ENCODE assay signal across 19 cellular contexts in the genomic region with DNA sequence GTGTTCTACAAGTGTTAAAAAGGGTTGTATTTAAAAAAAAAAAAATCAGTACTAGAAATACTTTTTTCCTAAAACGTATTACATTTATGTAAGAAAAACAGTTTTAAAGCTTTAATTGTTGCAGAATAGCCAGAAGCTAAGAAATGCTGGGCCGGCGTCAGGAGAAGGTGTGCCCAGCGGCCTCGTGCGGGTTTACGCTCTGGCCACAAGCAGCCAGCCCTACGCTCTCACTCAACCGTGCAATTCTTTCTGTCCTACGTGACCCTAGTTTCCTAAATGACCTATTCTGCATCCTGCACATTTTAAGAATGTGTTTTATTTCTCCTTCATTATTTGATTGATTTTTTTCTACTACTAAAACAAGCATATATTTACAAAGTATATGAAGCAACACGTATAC.
DNase-seq lines count a peak whose midpoint lies in the region; ATAC-seq, FAIRE-seq and TF ChIP-seq lines count a peak whose summit lies in the region.
"Had no signal": no experiment of that assay in that cellular context is flagged by ENCODE, and none has a peak within 500 bp of the region (broad histone marks: within the 10 kb centered on the region; RNA-seq: fewer than 3 reads in every experiment).

No MANE protein-coding gene starts in this region.

- no peak overlapping the region for H3K4me2 ChIP-seq in HepG2 (ENCODE audit: low read depth, low read length)
- H3K4me2 ChIP-seq: KMS-11 had no signal

- BruUV-seq in HepG2 (replicated peaks; lab: Mats Ljungman, UMichigan), result no TSS peak

- in situ Hi-C loops in gastrocnemius medialis (cut with MboI; ENCODE audit: low sequenced_read_pairs in 4 of 4) (no loop called here), HepG2 (cut with HindIII; ENCODE audit: extremely low pct_ligation_motif_present, low pct_unique_long_range_greater_than_20kb) (no loop called here)

- peak overlapping the region; percentile 97 for H3K27ac Mint-ChIP-seq in activated CD4-positive, alpha-beta T cell treated with anti-CD3 and anti-CD28 coated beads, Interleukin-2, amount 10 ng/mL, durations not matched to agents 24 days and 14 days
- peak overlapping the region; percentile 83 for H3K27ac Mint-ChIP-seq in central memory CD8-positive, alpha-beta T cell (ENCODE audit: low read depth)

- peaks cover 19% of the 10 kb centered on the region for H3K36me3 Mint-ChIP-seq in activated CD4-positive, alpha-beta T cell treated with anti-CD3 and anti-CD28 coated beads, Interleukin-2, amount 10 ng/mL, durations not matched to agents 24 days and 14 days (ENCODE audit: low read depth)
- peaks cover 40% of the 10 kb centered on the region for H3K36me3 Mint-ChIP-seq in central memory CD8-positive, alpha-beta T cell (ENCODE audit: insufficient read depth)

- TF ChIP-seq EP300 in HepG2 (IDR thresholded peaks at IDR 0.05; ENCODE audit: low read depth in 2 of 2, low read length in 2 of 2), result no peak
- TF ChIP-seq EP300 in HepG2 (CRISPR knock-in tag; IDR thresholded peaks at IDR 0.05; ENCODE audit: borderline replicate concordance), result no peak

- H3K27ac ChIP-seq in gastrocnemius medialis (peak overlapping the region; percentile 13 to 78 (median 73)), HepG2 (ENCODE audit: extremely low read length, insufficient read depth, low read length) (no peak overlapping the region)
- H3K27ac ChIP-seq: KMS-11 had no signal

- H2AFZ ChIP-seq in HepG2 (ENCODE audit: low read length), result no peak overlapping the region

- H3K4me3 ChIP-seq in gastrocnemius medialis, result peak overlapping the region in 1 of 4 donors; percentile 5
- no peak overlapping the region for H3K4me3 ChIP-seq in HepG2 (replicated peaks in 1 of 3; ENCODE audit: insufficient read depth in 1 of 3, low read depth in 2 of 3, low read length in 3 of 3)
- H3K4me3 ChIP-seq: lung, skin epidermis, tibial nerve had no signal

- intact Hi-C loops in activated CD4-positive, alpha-beta T cell treated with anti-CD3 and anti-CD28 coated beads, Interleukin-2, amount 10 ng/mL, durations not matched to agents 24 days and 14 days (cut with micrococcal nuclease), result no loop called here
- intact Hi-C loops in gastrocnemius medialis (cut with DNase I; ENCODE audit: low total_unique reads) (loop anchor here (2.0 to 5.0 kb wide), 3 partner anchors 21 to 121 kb away; no protein-coding TSS in a partner anchor), HepG2 (cut with micrococcal nuclease; ENCODE audit: unreplicated experiment) (no loop called here)

- no peak for ATAC-seq in central memory CD8-positive, alpha-beta T cell (replicated peaks; ENCODE audit: extremely low read depth, poor library complexity, severe bottlenecking)
- ATAC-seq in gastrocnemius medialis (no peak), HepG2 (no peak)

- 98% methylated on average over 11 of the region's 11 CpGs for WGBS in HepG2 (ENCODE audit: low lambda C conversion rate)

- no peaks in the 10 kb centered on the region for H3K27me3 Mint-ChIP-seq in activated CD4-positive, alpha-beta T cell treated with anti-CD3 and anti-CD28 coated beads, Interleukin-2, amount 10 ng/mL, durations not matched to agents 24 days and 14 days
- no peaks in the 10 kb centered on the region for H3K27me3 Mint-ChIP-seq in central memory CD8-positive, alpha-beta T cell

- H3K4me1 ChIP-seq in gastrocnemius medialis (peaks cover 99% of the 10 kb centered on the region in 2 donors), HepG2 (ENCODE audit: insufficient read depth, low read length) (peaks cover 24% of the 10 kb centered on the region)

- TF ChIP-seq CTCF in gastrocnemius medialis (IDR thresholded peaks at IDR 0.05 in 4 of 5, conservative IDR thresholded peaks at IDR 0.05 in 1 of 5), result no peak
- TF ChIP-seq CTCF in HepG2 (CRISPR knock-in tag; IDR thresholded peaks at IDR 0.05), result no peak

- H3K4me1 Mint-ChIP-seq in activated CD4-positive, alpha-beta T cell treated with anti-CD3 and anti-CD28 coated beads, Interleukin-2, amount 10 ng/mL, durations not matched to agents 24 days and 14 days, result peaks cover 61% of the 10 kb centered on the region
- H3K4me1 Mint-ChIP-seq in central memory CD8-positive, alpha-beta T cell, result peaks cover 90% of the 10 kb centered on the region

- DNase-seq in activated CD4-positive, alpha-beta T cell treated with anti-CD3 and anti-CD28 coated beads, Interleukin-2, amount 10 ng/mL, durations not matched to agents 24 days and 14 days, result no peak
- no peak for DNase-seq in activated CD4-positive, alpha-beta T cell treated with anti-CD3 and anti-CD28 coated beads, Interleukin-2, amount 50 U/mL, for 48 hours
- peak; percentile 54 for DNase-seq in M059J (ENCODE audit: low read depth)
- DNase-seq in central memory CD8-positive, alpha-beta T cell (ENCODE audit: low spot score in 2 of 2), result no peak
- no peak for DNase-seq in gastrocnemius medialis
- no peak for DNase-seq in HepG2 (ENCODE audit: low spot score)
- DNase-seq in islet precursor cell, result no peak
- no peak for DNase-seq in Ammon's horn (ENCODE audit: low spot score)
- DNase-seq: erythroblast, hippocampal formation, NCI-H1930, NCI-H82, nucleus accumbens, SIG-M5 had no signal

- TF ChIP-seq RAD21 in HepG2 (CRISPR knock-in tag; IDR thresholded peaks at IDR 0.05), result no peak

- H3K36me3 ChIP-seq in gastrocnemius medialis (no peaks in the 10 kb centered on the region), HepG2 (replicated peaks in 1 of 2; ENCODE audit: control insufficient read depth in 1 of 2, insufficient read depth in 2 of 2, low read length in 2 of 2) (no peaks in the 10 kb centered on the region; a peak in 1 of 5 replicates)
- H3K36me3 ChIP-seq: tibial nerve had no signal

- no peak overlapping the region for H3K9ac ChIP-seq in HepG2 (ENCODE audit: insufficient read depth, low read depth, low read length)
- H3K9ac ChIP-seq: KMS-11 had no signal

- TF ChIP-seq POLR2A in gastrocnemius medialis (IDR thresholded peaks at IDR 0.05), result no peak
- TF ChIP-seq POLR2A in HepG2 (IDR thresholded peaks at IDR 0.05; ENCODE audit: insufficient read depth in 1 of 2, low read depth in 2 of 2, low read length in 2 of 2), result no peak

- POLR2A ChIA-PET in HepG2 (lab: Yijun Ruan, JAX), result no interaction called here

- peaks cover 51% of the 10 kb centered on the region for H4K20me1 ChIP-seq in HepG2 (ENCODE audit: insufficient read depth, low read length)

- H3K79me2 ChIP-seq in HepG2 (ENCODE audit: insufficient read depth, low read length), result peaks cover 26% of the 10 kb centered on the region

- no peaks in the 10 kb centered on the region for H3K9me3 ChIP-seq in gastrocnemius medialis
- no peaks in the 10 kb centered on the region for H3K9me3 ChIP-seq in HepG2 (ENCODE audit: low read length)
- H3K9me3 ChIP-seq: tibial nerve had no signal

- CTCF ChIA-PET in HepG2 (lab: Yijun Ruan, JAX; ENCODE audit: low intra/inter-chr PET ratio, low total read pairs), result no interaction called here

- no peak for FAIRE-seq in HepG2 (lab: Jason Lieb, UNC)
- FAIRE-seq: A204.1 had no signal

- no peaks in the 10 kb centered on the region for H3K27me3 ChIP-seq in gastrocnemius medialis
- H3K27me3 ChIP-seq in HepG2 (ENCODE audit: control insufficient read depth in 1 of 2, insufficient read depth in 2 of 2, low read length in 2 of 2), result no peaks in the 10 kb centered on the region
- H3K27me3 ChIP-seq: tibial nerve had no signal

- no peak overlapping the region for H3K4me3 Mint-ChIP-seq in activated CD4-positive, alpha-beta T cell treated with anti-CD3 and anti-CD28 coated beads, Interleukin-2, amount 10 ng/mL, durations not matched to agents 24 days and 14 days
- H3K4me3 Mint-ChIP-seq in central memory CD8-positive, alpha-beta T cell, result peak overlapping the region; percentile 54

- peaks cover 5% of the 10 kb centered on the region for H3K9me3 Mint-ChIP-seq in activated CD4-positive, alpha-beta T cell treated with anti-CD3 and anti-CD28 coated beads, Interleukin-2, amount 10 ng/mL, durations not matched to agents 24 days and 14 days
- H3K9me3 Mint-ChIP-seq in central memory CD8-positive, alpha-beta T cell, result no peaks in the 10 kb centered on the region

TF ChIP-seq in HepG2, 621 proteins besides CTCF, POLR2A, EP300 and RAD21 (continues in another document):
- TF ChIP-seq HNRNPL (IDR thresholded peaks at IDR 0.05; ENCODE audit: low read depth, low read length) (no peak), ELF3 (CRISPR knock-in tag; IDR thresholded peaks at IDR 0.05) (no peak), HNRNPUL1 (IDR thresholded peaks at IDR 0.05; ENCODE audit: low read depth, low read length) (no peak), MED8 (CRISPR knock-in tag; IDR thresholded peaks at IDR 0.05; ENCODE audit: insufficient replicate concordance) (no peak), ADNP (CRISPR knock-in tag; IDR thresholded peaks at IDR 0.05) (no peak), ZBTB8A (CRISPR knock-in tag; IDR thresholded peaks at IDR 0.05; ENCODE audit: borderline replicate concordance, low read depth) (no peak), ATF4 (CRISPR knock-in tag; IDR thresholded peaks at IDR 0.05) (no peak), ZBTB7B (CRISPR knock-in tag; IDR thresholded peaks at IDR 0.05) (no peak), NR3C1 (CRISPR knock-in tag; IDR thresholded peaks at IDR 0.05) (no peak), ZNF44 (CRISPR knock-in tag; IDR thresholded peaks at IDR 0.05) (no peak), KLF11 (CRISPR knock-in tag; IDR thresholded peaks at IDR 0.05) (no peak), ZNF230 (CRISPR knock-in tag; IDR thresholded peaks at IDR 0.05) (no peak)
- TF ChIP-seq, protein P1, sequence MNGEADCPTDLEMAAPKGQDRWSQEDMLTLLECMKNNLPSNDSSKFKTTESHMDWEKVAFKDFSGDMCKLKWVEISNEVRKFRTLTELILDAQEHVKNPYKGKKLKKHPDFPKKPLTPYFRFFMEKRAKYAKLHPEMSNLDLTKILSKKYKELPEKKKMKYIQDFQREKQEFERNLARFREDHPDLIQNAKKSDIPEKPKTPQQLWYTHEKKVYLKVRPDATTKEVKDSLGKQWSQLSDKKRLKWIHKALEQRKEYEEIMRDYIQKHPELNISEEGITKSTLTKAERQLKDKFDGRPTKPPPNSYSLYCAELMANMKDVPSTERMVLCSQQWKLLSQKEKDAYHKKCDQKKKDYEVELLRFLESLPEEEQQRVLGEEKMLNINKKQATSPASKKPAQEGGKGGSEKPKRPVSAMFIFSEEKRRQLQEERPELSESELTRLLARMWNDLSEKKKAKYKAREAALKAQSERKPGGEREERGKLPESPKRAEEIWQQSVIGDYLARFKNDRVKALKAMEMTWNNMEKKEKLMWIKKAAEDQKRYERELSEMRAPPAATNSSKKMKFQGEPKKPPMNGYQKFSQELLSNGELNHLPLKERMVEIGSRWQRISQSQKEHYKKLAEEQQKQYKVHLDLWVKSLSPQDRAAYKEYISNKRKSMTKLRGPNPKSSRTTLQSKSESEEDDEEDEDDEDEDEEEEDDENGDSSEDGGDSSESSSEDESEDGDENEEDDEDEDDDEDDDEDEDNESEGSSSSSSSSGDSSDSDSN (CRISPR knock-in tag; IDR thresholded peaks at IDR 0.05), result no peak
